In genomic region chr3:59064728-59065127, GRCh38 we compare ENCODE assay signal across 21 cellular contexts. TPM values are rescaled to one million over a fixed set of nuclear protein-coding genes. Genes with fewer than 3 reads are reported as not detected.
DNase-seq lines count a peak whose midpoint lies in the region; ATAC-seq and TF ChIP-seq lines count a peak whose summit lies in the region.
"Had no signal": no experiment of that assay in that cellular context is flagged by ENCODE, and none has a peak within 500 bp of the region (broad histone marks: within the 10 kb centered on the region; RNA-seq: fewer than 3 reads in every experiment).

No MANE protein-coding gene starts in this region.

- no peak overlapping the region for H3K18ac ChIP-seq in trophoblast cell (ENCODE audit: low read length)

- H3K14ac ChIP-seq in trophoblast cell (ENCODE audit: low read length), result no peak overlapping the region

- H3K4me3 Mint-ChIP-seq in endodermal cell, result no peak overlapping the region
- H3K4me3 Mint-ChIP-seq: CD14-positive monocyte; CD8-positive, alpha-beta memory T cell had no signal

- ATAC-seq in GM18868 (IDR thresholded peaks at IDR 0.05; ENCODE audit: unreplicated experiment) (peak; percentile 43), HG02798 (IDR thresholded peaks at IDR 0.05; ENCODE audit: poor library complexity, unreplicated experiment) (peak; percentile 63), HG03139 (IDR thresholded peaks at IDR 0.05; ENCODE audit: unreplicated experiment) (no peak), HG03378 (IDR thresholded peaks at IDR 0.05; ENCODE audit: unreplicated experiment) (no peak)

- peaks cover 4% of the 10 kb centered on the region for H3K4me1 ChIP-seq in endodermal cell (ENCODE audit: control insufficient read depth, insufficient read depth, low read length)
- H3K4me1 ChIP-seq in trophoblast cell (ENCODE audit: control insufficient read depth in 1 of 2, insufficient read depth in 2 of 2, low read length in 2 of 2), result no peaks in the 10 kb centered on the region
- H3K4me1 ChIP-seq: Peyer's patch had no signal

- no peak overlapping the region for H2AFZ ChIP-seq in trophoblast cell (ENCODE audit: insufficient read depth, low read length, poor library complexity)

- H2BK5ac ChIP-seq in trophoblast cell (ENCODE audit: low read depth, low read length, poor library complexity), result no peak overlapping the region

- H3K27me3 Mint-ChIP-seq in endodermal cell (ENCODE audit: insufficient read depth), result peaks cover 3% of the 10 kb centered on the region

- WGBS in endodermal cell (ENCODE audit: insufficient coverage in 1 of 2, insufficient read length in 1 of 2), 2 experiments, result 89 to 100% methylated on average over 2 to 3 of the region's 3 CpGs
- no CpG with 5 or more reads among the region's 3 CpGs for WGBS in trophoblast cell (ENCODE audit: extremely low coverage, insufficient coverage, insufficient read length)

- H3K27ac Mint-ChIP-seq in endodermal cell, result peak overlapping the region; percentile 62
- H3K27ac Mint-ChIP-seq: CD14-positive monocyte; CD8-positive, alpha-beta memory T cell had no signal

- H3K4me3 ChIP-seq in endodermal cell (ENCODE audit: low read length) (no peak overlapping the region), trophoblast cell (ENCODE audit: low read depth, low read length) (no peak overlapping the region)
- H3K4me3 ChIP-seq: Peyer's patch had no signal

- H4K91ac ChIP-seq in trophoblast cell (ENCODE audit: low read depth, low read length), result no peak overlapping the region

- H3K9me3 Mint-ChIP-seq in endodermal cell, result no peaks in the 10 kb centered on the region

- peaks cover 24% of the 10 kb centered on the region for H3K4me1 Mint-ChIP-seq in endodermal cell
- H3K4me1 Mint-ChIP-seq: CD14-positive monocyte; CD8-positive, alpha-beta memory T cell had no signal

- no peak overlapping the region for H3K4ac ChIP-seq in trophoblast cell (ENCODE audit: low read depth, low read length)

- H2BK120ac ChIP-seq in trophoblast cell (ENCODE audit: insufficient read depth, low read length, poor library complexity), result no peak overlapping the region

- no peak for TF ChIP-seq CTCF in endodermal cell (conservative IDR thresholded peaks at IDR 0.05)

- H3K27ac ChIP-seq in endodermal cell (ENCODE audit: low read depth, low read length) (no peak overlapping the region), trophoblast cell (ENCODE audit: low read depth, low read length) (no peak overlapping the region)
- H3K27ac ChIP-seq: Peyer's patch had no signal

- no peak overlapping the region for H4K8ac ChIP-seq in trophoblast cell (ENCODE audit: low read depth, low read length)

- H4K12ac ChIP-seq in trophoblast cell (ENCODE audit: low read depth, low read length), result no peak overlapping the region

- H3K4me2 ChIP-seq in trophoblast cell (ENCODE audit: low read length), result no peak overlapping the region

- H3K36me3 ChIP-seq in endodermal cell (ENCODE audit: control insufficient read depth, insufficient read depth, low read length) (no peaks in the 10 kb centered on the region), trophoblast cell (ENCODE audit: control insufficient read depth in 1 of 2, insufficient read depth in 2 of 2, low read length in 2 of 2) (no peaks in the 10 kb centered on the region)
- H3K36me3 ChIP-seq: Peyer's patch had no signal

- H2AK5ac ChIP-seq in trophoblast cell (ENCODE audit: low read length), result no peak overlapping the region

- H3K23ac ChIP-seq in trophoblast cell (ENCODE audit: low read length), result no peak overlapping the region

- no peak for DNase-seq in endodermal cell
- DNase-seq in trophoblast cell, result no peak
- no peak for DNase-seq in activated CD8-positive, alpha-beta memory T cell treated with anti-CD3 and anti-CD28 coated beads, Interleukin-2, amount 50 U/mL, for 4 hours
- DNase-seq: CD8-positive, alpha-beta memory T cell; DND-41; GOT3; IMR-90; KG1; MM.1S; NCI-H2081; NCI-H2227 treated with DMSO at 0.1 percent for 48 hours; NCI-H510A; NCI-H69; Peyer's patch; SHP77 treated with DMSO at 0.1 percent for 48 hours; T-helper 1 cell had no signal

- H3K9ac ChIP-seq in endodermal cell (ENCODE audit: extremely low read depth, low read length, poor library complexity, severe bottlenecking) (no peak overlapping the region), trophoblast cell (ENCODE audit: low read length) (no peak overlapping the region)

- H2BK12ac ChIP-seq in trophoblast cell (ENCODE audit: low read length), result peak overlapping the region; percentile 9

- no peaks in the 10 kb centered on the region for H3K36me3 Mint-ChIP-seq in endodermal cell (ENCODE audit: low read depth)
- H3K36me3 Mint-ChIP-seq: CD14-positive monocyte had no signal

- H3K79me2 ChIP-seq in trophoblast cell (ENCODE audit: control insufficient read depth, insufficient read depth, low read length, poor library complexity), result no peaks in the 10 kb centered on the region

- no peaks in the 10 kb centered on the region for H3K79me1 ChIP-seq in trophoblast cell (ENCODE audit: low read length)

- H3K27me3 ChIP-seq in endodermal cell (ENCODE audit: control insufficient read depth, insufficient read depth, low read length, poor library complexity, severe bottlenecking) (no peaks in the 10 kb centered on the region), trophoblast cell (ENCODE audit: insufficient read depth, low read length) (no peaks in the 10 kb centered on the region)
- H3K27me3 ChIP-seq: Peyer's patch had no signal

- peaks cover 18% of the 10 kb centered on the region for H3K9me3 ChIP-seq in endodermal cell (ENCODE audit: control insufficient read depth, low read length)
- H3K9me3 ChIP-seq in trophoblast cell (ENCODE audit: insufficient read depth, low read depth, low read length), result no peaks in the 10 kb centered on the region
- H3K9me3 ChIP-seq: Peyer's patch had no signal

RNA-seq across cellular contexts. Expression of gene CFAP20DC, which starts 14.9 kb away (rescaled TPM):
- 1 to 10 TPM; 6.5 to 9.5 TPM for total RNA-seq in endodermal cell
- 9.7 TPM for polyA plus RNA-seq in endodermal cell (2013, experiment 1 of 2)
- polyA plus RNA-seq in endodermal cell (2013, experiment 2 of 2), result 9.9 TPM
- polyA plus RNA-seq in trophoblast cell (2013), result 1.7 and 2.1 TPM in 2 replicates
- total RNA-seq: Peyer's patch had no signal
- polyA plus RNA-seq: CD14-positive monocyte; CD8-positive, alpha-beta memory T cell had no signal

Comparison
In these comparisons a context has a peak if more than half of its experiments do, and no peak if none do; other contexts are left out.
1. ATAC-seq: peak in GM18868 (single experiment) and HG02798 (single experiment); none in HG03139 (single experiment) and HG03378 (single experiment).